1 cellular context compared by ENCODE assay signal in the genomic region with DNA sequence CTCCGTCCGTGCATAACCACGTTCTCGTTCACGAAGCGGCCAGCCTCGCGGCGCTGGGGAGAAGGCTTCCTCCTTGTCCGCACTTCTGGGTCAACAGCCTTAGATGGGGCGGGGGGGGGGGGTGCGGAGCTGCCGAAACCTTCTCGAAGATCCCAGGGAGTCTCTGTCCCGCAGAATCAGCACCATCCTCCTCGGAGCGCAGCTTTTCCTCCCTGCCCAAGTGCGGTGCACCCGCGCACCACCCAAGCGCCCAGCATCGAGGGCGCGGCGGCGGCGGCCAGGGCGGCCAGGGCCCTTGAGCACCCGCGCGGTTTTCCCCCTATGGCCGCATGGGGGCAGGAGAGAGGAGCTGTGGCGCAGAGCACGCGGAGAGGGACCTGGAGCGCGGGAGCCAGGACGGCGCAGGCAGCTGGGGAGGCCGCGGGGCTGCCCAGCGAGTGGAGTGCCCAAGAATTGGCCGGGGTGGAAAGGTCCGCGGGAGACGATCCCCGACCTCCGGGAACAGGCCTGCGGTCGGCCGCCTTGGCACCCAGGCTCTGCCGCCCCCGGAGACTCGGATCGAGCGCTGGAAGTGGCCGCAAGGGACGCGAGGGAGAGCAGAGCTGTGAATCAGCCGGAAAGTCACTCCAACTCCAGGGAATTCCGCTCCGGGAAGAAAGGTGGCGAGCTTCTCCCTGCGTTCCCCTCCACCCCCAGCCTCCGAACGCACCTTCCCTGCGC.
TF ChIP-seq lines count a peak whose summit lies in the region.

No MANE protein-coding gene starts in this region.

TF ChIP-seq in WTC11, 78 proteins besides CTCF, POLR2A, EP300 and RAD21 (continued from another document and continues in another):
- TF ChIP-seq ARID4B (CRISPR knock-in tag; IDR thresholded peaks at IDR 0.05; ENCODE audit: borderline replicate concordance) (peak; percentile 82; the same call in 1 of the 2 replicates), SP1 (CRISPR knock-in tag; conservative IDR thresholded peaks at IDR 0.05) (peak; percentile 79), GABPB1 (CRISPR knock-in tag; IDR thresholded peaks at IDR 0.05) (peak; percentile 45; the same call in 1 of the 2 replicates), JUN (CRISPR knock-in tag; IDR thresholded peaks at IDR 0.05) (no peak), CREM (CRISPR knock-in tag; IDR thresholded peaks at IDR 0.05) (no peak), ZNF232 (CRISPR knock-in tag; IDR thresholded peaks at IDR 0.05) (peak; percentile 93), FOXP1 (CRISPR knock-in tag; IDR thresholded peaks at IDR 0.05; ENCODE audit: borderline replicate concordance) (peak; percentile 99), ETV6 (CRISPR knock-in tag; IDR thresholded peaks at IDR 0.05) (0 out of 2 replicates have a peak, but pooled peaks have one; percentile 48), ZBTB21 (CRISPR knock-in tag; IDR thresholded peaks at IDR 0.05; ENCODE audit: borderline replicate concordance) (0 out of 2 replicates have a peak, but pooled peaks have one; percentile 50), NFE2L1 (CRISPR knock-in tag; IDR thresholded peaks at IDR 0.05) (peak; percentile 95; the same call in 1 of the 2 replicates), ZNF396 (CRISPR knock-in tag; IDR thresholded peaks at IDR 0.05; ENCODE audit: borderline replicate concordance) (no peak), TEAD4 (CRISPR knock-in tag; IDR thresholded peaks at IDR 0.05) (no peak), FOXP4 (CRISPR knock-in tag; IDR thresholded peaks at IDR 0.05) (peak; percentile 46), ESRRA (CRISPR knock-in tag; IDR thresholded peaks at IDR 0.05; ENCODE audit: borderline replicate concordance) (peak; percentile 70; the same call in 1 of the 2 replicates), ELF4 (CRISPR knock-in tag; IDR thresholded peaks at IDR 0.05; ENCODE audit: low read depth) (no peak), ZBTB43 (CRISPR knock-in tag; IDR thresholded peaks at IDR 0.05) (peak; percentile 86), TCF7 (CRISPR knock-in tag; IDR thresholded peaks at IDR 0.05; ENCODE audit: low read depth) (peak; percentile 44; the same call in 1 of the 2 replicates), ZNF121 (CRISPR knock-in tag; IDR thresholded peaks at IDR 0.05) (no peak), ZNF671 (CRISPR knock-in tag; IDR thresholded peaks at IDR 0.05) (no peak), CBFB (CRISPR knock-in tag; IDR thresholded peaks at IDR 0.05; ENCODE audit: low read depth) (no peak), RORB (CRISPR knock-in tag; IDR thresholded peaks at IDR 0.05) (no peak), OVOL2 (CRISPR knock-in tag; IDR thresholded peaks at IDR 0.05; ENCODE audit: borderline replicate concordance) (no peak), AFF4 (CRISPR knock-in tag; IDR thresholded peaks at IDR 0.05; ENCODE audit: borderline replicate concordance) (no peak), HMGA2 (CRISPR knock-in tag; IDR thresholded peaks at IDR 0.05) (no peak), ZNF512 (CRISPR knock-in tag; IDR thresholded peaks at IDR 0.05; ENCODE audit: borderline replicate concordance) (0 out of 2 replicates have a peak, but pooled peaks have one; percentile 20), SMAD3 (CRISPR knock-in tag; IDR thresholded peaks at IDR 0.05; ENCODE audit: borderline replicate concordance) (peak; percentile 91), ATF1 (CRISPR knock-in tag; IDR thresholded peaks at IDR 0.05) (no peak)
- TF ChIP-seq, protein P1, sequence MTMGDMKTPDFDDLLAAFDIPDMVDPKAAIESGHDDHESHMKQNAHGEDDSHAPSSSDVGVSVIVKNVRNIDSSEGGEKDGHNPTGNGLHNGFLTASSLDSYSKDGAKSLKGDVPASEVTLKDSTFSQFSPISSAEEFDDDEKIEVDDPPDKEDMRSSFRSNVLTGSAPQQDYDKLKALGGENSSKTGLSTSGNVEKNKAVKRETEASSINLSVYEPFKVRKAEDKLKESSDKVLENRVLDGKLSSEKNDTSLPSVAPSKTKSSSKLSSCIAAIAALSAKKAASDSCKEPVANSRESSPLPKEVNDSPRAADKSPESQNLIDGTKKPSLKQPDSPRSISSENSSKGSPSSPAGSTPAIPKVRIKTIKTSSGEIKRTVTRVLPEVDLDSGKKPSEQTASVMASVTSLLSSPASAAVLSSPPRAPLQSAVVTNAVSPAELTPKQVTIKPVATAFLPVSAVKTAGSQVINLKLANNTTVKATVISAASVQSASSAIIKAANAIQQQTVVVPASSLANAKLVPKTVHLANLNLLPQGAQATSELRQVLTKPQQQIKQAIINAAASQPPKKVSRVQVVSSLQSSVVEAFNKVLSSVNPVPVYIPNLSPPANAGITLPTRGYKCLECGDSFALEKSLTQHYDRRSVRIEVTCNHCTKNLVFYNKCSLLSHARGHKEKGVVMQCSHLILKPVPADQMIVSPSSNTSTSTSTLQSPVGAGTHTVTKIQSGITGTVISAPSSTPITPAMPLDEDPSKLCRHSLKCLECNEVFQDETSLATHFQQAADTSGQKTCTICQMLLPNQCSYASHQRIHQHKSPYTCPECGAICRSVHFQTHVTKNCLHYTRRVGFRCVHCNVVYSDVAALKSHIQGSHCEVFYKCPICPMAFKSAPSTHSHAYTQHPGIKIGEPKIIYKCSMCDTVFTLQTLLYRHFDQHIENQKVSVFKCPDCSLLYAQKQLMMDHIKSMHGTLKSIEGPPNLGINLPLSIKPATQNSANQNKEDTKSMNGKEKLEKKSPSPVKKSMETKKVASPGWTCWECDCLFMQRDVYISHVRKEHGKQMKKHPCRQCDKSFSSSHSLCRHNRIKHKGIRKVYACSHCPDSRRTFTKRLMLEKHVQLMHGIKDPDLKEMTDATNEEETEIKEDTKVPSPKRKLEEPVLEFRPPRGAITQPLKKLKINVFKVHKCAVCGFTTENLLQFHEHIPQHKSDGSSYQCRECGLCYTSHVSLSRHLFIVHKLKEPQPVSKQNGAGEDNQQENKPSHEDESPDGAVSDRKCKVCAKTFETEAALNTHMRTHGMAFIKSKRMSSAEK (CRISPR knock-in tag; IDR thresholded peaks at IDR 0.05; ENCODE audit: borderline replicate concordance), result peak; percentile 26; the same call in 1 of the 2 replicates
- TF ChIP-seq, protein P2, sequence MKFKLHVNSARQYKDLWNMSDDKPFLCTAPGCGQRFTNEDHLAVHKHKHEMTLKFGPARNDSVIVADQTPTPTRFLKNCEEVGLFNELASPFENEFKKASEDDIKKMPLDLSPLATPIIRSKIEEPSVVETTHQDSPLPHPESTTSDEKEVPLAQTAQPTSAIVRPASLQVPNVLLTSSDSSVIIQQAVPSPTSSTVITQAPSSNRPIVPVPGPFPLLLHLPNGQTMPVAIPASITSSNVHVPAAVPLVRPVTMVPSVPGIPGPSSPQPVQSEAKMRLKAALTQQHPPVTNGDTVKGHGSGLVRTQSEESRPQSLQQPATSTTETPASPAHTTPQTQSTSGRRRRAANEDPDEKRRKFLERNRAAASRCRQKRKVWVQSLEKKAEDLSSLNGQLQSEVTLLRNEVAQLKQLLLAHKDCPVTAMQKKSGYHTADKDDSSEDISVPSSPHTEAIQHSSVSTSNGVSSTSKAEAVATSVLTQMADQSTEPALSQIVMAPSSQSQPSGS (CRISPR knock-in tag; IDR thresholded peaks at IDR 0.05; ENCODE audit: borderline replicate concordance, low read depth), result 0 out of 2 replicates have a peak, but pooled peaks have one; percentile 21
- TF ChIP-seq, protein P3, sequence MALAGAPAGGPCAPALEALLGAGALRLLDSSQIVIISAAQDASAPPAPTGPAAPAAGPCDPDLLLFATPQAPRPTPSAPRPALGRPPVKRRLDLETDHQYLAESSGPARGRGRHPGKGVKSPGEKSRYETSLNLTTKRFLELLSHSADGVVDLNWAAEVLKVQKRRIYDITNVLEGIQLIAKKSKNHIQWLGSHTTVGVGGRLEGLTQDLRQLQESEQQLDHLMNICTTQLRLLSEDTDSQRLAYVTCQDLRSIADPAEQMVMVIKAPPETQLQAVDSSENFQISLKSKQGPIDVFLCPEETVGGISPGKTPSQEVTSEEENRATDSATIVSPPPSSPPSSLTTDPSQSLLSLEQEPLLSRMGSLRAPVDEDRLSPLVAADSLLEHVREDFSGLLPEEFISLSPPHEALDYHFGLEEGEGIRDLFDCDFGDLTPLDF (CRISPR knock-in tag; IDR thresholded peaks at IDR 0.05), result no peak
- TF ChIP-seq, protein P4, sequence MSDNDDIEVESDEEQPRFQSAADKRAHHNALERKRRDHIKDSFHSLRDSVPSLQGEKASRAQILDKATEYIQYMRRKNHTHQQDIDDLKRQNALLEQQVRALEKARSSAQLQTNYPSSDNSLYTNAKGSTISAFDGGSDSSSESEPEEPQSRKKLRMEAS (CRISPR knock-in tag; IDR thresholded peaks at IDR 0.05), result peak; percentile 99
